1 cellular context compared by ENCODE assay signal in the genomic region with DNA sequence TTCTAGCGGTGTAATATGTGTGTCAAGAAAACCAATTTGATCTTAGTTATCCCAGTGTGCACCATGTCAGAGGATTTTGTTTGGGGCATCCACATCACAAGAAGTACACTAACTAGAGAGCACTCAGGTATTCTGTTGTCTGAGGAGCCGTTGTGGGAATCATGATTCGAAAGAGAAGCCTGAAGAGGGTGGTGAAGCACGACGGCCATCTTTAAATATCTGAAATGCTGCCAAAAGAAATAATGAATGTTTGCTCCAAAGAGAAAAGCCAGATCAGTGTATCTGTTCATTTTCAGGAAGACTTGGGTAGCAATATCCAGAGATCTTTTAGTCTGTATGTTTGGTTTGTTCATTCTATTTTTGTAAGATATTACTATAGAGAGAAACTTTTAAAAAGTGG.
TF ChIP-seq lines count a peak whose summit lies in the region.

No MANE protein-coding gene starts in this region.

TF ChIP-seq in GM23338, 12 proteins besides CTCF, POLR2A, EP300 and RAD21 (continued from another document):
- TF ChIP-seq, protein P1, sequence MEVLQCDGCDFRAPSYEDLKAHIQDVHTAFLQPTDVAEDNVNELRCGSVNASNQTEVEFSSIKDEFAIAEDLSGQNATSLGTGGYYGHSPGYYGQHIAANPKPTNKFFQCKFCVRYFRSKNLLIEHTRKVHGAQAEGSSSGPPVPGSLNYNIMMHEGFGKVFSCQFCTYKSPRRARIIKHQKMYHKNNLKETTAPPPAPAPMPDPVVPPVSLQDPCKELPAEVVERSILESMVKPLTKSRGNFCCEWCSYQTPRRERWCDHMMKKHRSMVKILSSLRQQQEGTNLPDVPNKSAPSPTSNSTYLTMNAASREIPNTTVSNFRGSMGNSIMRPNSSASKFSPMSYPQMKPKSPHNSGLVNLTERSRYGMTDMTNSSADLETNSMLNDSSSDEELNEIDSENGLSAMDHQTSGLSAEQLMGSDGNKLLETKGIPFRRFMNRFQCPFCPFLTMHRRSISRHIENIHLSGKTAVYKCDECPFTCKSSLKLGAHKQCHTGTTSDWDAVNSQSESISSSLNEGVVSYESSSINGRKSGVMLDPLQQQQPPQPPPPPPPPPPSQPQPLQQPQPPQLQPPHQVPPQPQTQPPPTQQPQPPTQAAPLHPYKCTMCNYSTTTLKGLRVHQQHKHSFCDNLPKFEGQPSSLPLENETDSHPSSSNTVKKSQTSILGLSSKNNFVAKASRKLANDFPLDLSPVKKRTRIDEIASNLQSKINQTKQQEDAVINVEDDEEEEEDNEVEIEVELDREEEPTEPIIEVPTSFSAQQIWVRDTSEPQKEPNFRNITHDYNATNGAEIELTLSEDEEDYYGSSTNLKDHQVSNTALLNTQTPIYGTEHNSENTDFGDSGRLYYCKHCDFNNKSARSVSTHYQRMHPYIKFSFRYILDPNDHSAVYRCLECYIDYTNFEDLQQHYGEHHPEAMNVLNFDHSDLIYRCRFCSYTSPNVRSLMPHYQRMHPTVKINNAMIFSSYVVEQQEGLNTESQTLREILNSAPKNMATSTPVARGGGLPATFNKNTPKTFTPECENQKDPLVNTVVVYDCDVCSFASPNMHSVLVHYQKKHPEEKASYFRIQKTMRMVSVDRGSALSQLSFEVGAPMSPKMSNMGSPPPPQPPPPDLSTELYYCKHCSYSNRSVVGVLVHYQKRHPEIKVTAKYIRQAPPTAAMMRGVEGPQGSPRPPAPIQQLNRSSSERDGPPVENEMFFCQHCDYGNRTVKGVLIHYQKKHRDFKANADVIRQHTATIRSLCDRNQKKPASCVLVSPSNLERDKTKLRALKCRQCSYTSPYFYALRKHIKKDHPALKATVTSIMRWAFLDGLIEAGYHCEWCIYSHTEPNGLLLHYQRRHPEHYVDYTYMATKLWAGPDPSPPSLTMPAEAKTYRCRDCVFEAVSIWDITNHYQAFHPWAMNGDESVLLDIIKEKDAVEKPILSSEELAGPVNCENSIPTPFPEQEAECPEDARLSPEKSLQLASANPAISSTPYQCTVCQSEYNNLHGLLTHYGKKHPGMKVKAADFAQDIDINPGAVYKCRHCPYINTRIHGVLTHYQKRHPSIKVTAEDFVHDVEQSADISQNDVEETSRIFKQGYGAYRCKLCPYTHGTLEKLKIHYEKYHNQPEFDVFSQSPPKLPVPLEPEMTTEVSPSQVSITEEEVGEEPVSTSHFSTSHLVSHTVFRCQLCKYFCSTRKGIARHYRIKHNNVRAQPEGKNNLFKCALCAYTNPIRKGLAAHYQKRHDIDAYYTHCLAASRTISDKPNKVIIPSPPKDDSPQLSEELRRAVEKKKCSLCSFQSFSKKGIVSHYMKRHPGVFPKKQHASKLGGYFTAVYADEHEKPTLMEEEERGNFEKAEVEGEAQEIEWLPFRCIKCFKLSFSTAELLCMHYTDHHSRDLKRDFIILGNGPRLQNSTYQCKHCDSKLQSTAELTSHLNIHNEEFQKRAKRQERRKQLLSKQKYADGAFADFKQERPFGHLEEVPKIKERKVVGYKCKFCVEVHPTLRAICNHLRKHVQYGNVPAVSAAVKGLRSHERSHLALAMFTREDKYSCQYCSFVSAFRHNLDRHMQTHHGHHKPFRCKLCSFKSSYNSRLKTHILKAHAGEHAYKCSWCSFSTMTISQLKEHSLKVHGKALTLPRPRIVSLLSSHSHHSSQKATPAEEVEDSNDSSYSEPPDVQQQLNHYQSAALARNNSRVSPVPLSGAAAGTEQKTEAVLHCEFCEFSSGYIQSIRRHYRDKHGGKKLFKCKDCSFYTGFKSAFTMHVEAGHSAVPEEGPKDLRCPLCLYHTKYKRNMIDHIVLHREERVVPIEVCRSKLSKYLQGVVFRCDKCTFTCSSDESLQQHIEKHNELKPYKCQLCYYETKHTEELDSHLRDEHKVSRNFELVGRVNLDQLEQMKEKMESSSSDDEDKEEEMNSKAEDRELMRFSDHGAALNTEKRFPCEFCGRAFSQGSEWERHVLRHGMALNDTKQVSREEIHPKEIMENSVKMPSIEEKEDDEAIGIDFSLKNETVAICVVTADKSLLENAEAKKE (CRISPR knock-in tag; IDR thresholded peaks at IDR 0.05): no peak
- TF ChIP-seq, protein P2, sequence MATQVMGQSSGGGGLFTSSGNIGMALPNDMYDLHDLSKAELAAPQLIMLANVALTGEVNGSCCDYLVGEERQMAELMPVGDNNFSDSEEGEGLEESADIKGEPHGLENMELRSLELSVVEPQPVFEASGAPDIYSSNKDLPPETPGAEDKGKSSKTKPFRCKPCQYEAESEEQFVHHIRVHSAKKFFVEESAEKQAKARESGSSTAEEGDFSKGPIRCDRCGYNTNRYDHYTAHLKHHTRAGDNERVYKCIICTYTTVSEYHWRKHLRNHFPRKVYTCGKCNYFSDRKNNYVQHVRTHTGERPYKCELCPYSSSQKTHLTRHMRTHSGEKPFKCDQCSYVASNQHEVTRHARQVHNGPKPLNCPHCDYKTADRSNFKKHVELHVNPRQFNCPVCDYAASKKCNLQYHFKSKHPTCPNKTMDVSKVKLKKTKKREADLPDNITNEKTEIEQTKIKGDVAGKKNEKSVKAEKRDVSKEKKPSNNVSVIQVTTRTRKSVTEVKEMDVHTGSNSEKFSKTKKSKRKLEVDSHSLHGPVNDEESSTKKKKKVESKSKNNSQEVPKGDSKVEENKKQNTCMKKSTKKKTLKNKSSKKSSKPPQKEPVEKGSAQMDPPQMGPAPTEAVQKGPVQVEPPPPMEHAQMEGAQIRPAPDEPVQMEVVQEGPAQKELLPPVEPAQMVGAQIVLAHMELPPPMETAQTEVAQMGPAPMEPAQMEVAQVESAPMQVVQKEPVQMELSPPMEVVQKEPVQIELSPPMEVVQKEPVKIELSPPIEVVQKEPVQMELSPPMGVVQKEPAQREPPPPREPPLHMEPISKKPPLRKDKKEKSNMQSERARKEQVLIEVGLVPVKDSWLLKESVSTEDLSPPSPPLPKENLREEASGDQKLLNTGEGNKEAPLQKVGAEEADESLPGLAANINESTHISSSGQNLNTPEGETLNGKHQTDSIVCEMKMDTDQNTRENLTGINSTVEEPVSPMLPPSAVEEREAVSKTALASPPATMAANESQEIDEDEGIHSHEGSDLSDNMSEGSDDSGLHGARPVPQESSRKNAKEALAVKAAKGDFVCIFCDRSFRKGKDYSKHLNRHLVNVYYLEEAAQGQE (IDR thresholded peaks at IDR 0.05; ENCODE audit: unreplicated experiment): no peak
- TF ChIP-seq NANOG (IDR thresholded peaks at IDR 0.05; ENCODE audit: borderline replicate concordance): no peak
- TF ChIP-seq, protein P3, sequence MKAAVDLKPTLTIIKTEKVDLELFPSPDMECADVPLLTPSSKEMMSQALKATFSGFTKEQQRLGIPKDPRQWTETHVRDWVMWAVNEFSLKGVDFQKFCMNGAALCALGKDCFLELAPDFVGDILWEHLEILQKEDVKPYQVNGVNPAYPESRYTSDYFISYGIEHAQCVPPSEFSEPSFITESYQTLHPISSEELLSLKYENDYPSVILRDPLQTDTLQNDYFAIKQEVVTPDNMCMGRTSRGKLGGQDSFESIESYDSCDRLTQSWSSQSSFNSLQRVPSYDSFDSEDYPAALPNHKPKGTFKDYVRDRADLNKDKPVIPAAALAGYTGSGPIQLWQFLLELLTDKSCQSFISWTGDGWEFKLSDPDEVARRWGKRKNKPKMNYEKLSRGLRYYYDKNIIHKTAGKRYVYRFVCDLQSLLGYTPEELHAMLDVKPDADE (IDR thresholded peaks at IDR 0.05): no peak
- TF ChIP-seq ZNF114 (CRISPR knock-in tag; IDR thresholded peaks at IDR 0.05): no peak
- no peak for TF ChIP-seq POLR2AphosphoS5 (IDR thresholded peaks at IDR 0.05; ENCODE audit: low read depth)
- TF ChIP-seq CREB1 (CRISPR knock-in tag; IDR thresholded peaks at IDR 0.05; ENCODE audit: low read depth): no peak
- TF ChIP-seq ZNF331 (CRISPR knock-in tag; IDR thresholded peaks at IDR 0.05; ENCODE audit: low read depth): no peak
- no peak for TF ChIP-seq EZH2phosphoT487 (IDR thresholded peaks at IDR 0.05; ENCODE audit: unreplicated experiment)
- TF ChIP-seq JUNB (IDR thresholded peaks at IDR 0.05; ENCODE audit: unreplicated experiment): no peak
